In genomic region chr5:150318613-150319483, GRCh38 we compare ENCODE assay signal across 1 cellular context.
TF ChIP-seq lines count a peak whose summit lies in the region.

No MANE protein-coding gene starts in this region.

TF ChIP-seq in SK-N-SH, 30 proteins besides CTCF, POLR2A, EP300 and RAD21 (continued from another document):
- TF ChIP-seq PBX3 (IDR thresholded peaks at IDR 0.05) (no peak), TCF12 (IDR thresholded peaks at IDR 0.05) (no peak)
